Comparison of ENCODE assay signal across 8 cellular contexts in the genomic region with DNA sequence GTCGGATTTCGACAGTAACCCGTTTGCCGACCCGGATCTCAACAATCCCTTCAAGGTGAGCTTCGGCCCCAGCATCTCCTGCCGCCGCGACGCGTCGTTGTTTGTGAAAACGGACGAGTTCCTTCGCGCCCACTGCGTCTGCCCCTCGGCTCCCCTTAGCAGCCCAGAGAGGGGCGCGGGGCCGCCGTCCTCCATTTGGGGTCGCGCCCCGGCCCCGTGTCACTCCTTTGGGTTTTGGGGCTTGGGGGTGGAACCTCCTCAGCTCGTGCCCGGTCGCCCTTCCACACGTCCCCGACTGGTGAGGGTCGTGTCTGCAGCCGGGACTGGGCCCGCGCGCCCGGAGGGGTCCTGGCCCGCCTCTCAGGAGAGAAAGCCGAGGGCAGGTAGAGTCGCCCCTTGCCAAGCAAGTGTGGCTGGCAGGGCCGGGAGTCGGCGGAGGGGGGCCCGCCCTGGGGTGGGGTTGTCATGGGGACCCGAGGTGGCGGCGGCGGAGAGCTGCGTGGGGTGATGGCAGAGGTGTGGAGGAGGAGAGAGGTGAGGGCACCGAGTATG. TPM values are rescaled to one million over a fixed set of nuclear protein-coding genes. Genes with fewer than 3 reads are reported as not detected.
DNase-seq lines count a peak whose midpoint lies in the region; ATAC-seq and TF ChIP-seq lines count a peak whose summit lies in the region.

No MANE protein-coding gene starts in this region.

- no peak overlapping the region for H3K27ac ChIP-seq in ectodermal cell (ENCODE audit: insufficient read depth, low read depth, low read length, poor library complexity, severe bottlenecking)

- no peaks in the 10 kb centered on the region for H3K27me3 Mint-ChIP-seq in Calu3 (ENCODE audit: unreplicated experiment)
- H3K27me3 Mint-ChIP-seq in activated CD4-positive, alpha-beta memory T cell treated with anti-CD3 and anti-CD28 coated beads, Interleukin-2, amount 10 ng/mL, durations not matched to agents 7 days and 5 days = no peaks in the 10 kb centered on the region
- no peaks in the 10 kb centered on the region for H3K27me3 Mint-ChIP-seq in mesothelial cell of epicardium (ENCODE audit: low read depth)

- peak; percentile 46 for ATAC-seq in GM21723 (IDR thresholded peaks at IDR 0.05; ENCODE audit: unreplicated experiment)

- 0% methylated on average over 50 of the region's 50 CpGs for WGBS in ectodermal cell, 2 experiments

- H3K4me3 ChIP-seq in LNCaP clone FGC (ENCODE audit: low read depth, low read length) (peak overlapping the region; percentile 91), ectodermal cell (ENCODE audit: insufficient read depth, low read depth, low read length) (peak overlapping the region; percentile 90)

- CTCF ChIA-PET in Calu3 (lab: Charles Lee) = interaction anchor here (0.6 to 2.1 kb wide), 7 partner anchors 11 to 87 kb away, joined by 3 to 11 read pairs (median 4); a partner anchor contains a TSS
- CTCF ChIA-PET in activated CD4-positive, alpha-beta memory T cell treated with anti-CD3 and anti-CD28 coated beads, Interleukin-2, amount 10 ng/mL, durations not matched to agents 7 days and 5 days (lab: Charles Lee) = interaction anchor here (0.7 to 3.7 kb wide), 6 partner anchors 60 to 868 kb away, joined by 3 to 68 read pairs (median 4); a partner anchor contains a TSS

- TF ChIP-seq CTCF in Calu3 (IDR thresholded peaks at IDR 0.05; ENCODE audit: unreplicated experiment) (no peak), LNCaP clone FGC (IDR thresholded peaks at IDR 0.05; ENCODE audit: control insufficient read depth, extremely low read depth, insufficient read depth) (no peak), mesothelial cell of epicardium (IDR thresholded peaks at IDR 0.05; ENCODE audit: unreplicated experiment) (no peak)

- POLR2A ChIA-PET in activated CD4-positive, alpha-beta memory T cell treated with anti-CD3 and anti-CD28 coated beads, Interleukin-2, amount 10 ng/mL, durations not matched to agents 7 days and 5 days (lab: Charles Lee) = interaction anchor here (0.6 to 5.2 kb wide), 14 partner anchors 8 to 1630 kb away, joined by 3 to 170 read pairs (median 3); a partner anchor contains a TSS

- DNase-seq in Calu3 (peak; percentile 69), LNCaP clone FGC (ENCODE audit: low read depth) (no peak), mesothelial cell of epicardium (ENCODE audit: low spot score in 2 of 2, unreplicated experiment in 2 of 2) (peak in 1 of 2 experiments; percentile 62), NAMALWA (ENCODE audit: low spot score) (no peak)
- DNase-seq in activated CD4-positive, alpha-beta memory T cell treated with anti-CD3 and anti-CD28 coated beads, Interleukin-2, amount 10 ng/mL, durations not matched to agents 7 days and 5 days = peak; percentile 70
- DNase-seq in stimulated activated CD8-positive, alpha-beta memory T cell treated with anti-CD3 and anti-CD28 coated beads, Interleukin-2, amount 100 ng/mL, for 48 hours (ENCODE audit: low read depth in 2 of 2) = peak; percentile 23 to 40

- H3K36me3 ChIP-seq in ectodermal cell (ENCODE audit: control insufficient read depth, insufficient read depth, low read length) = no peaks in the 10 kb centered on the region

- H3K27ac Mint-ChIP-seq in Calu3 (ENCODE audit: unreplicated experiment) = peak overlapping the region; percentile 93
- peak overlapping the region; percentile 92 for H3K27ac Mint-ChIP-seq in activated CD4-positive, alpha-beta memory T cell treated with anti-CD3 and anti-CD28 coated beads, Interleukin-2, amount 10 ng/mL, durations not matched to agents 7 days and 5 days
- H3K27ac Mint-ChIP-seq in mesothelial cell of epicardium = peak overlapping the region; percentile 98

- H3K4me3 Mint-ChIP-seq in Calu3 (ENCODE audit: low read depth, unreplicated experiment) (peak overlapping the region; percentile 92), mesothelial cell of epicardium (peak overlapping the region; percentile 96)
- H3K4me3 Mint-ChIP-seq in activated CD4-positive, alpha-beta memory T cell treated with anti-CD3 and anti-CD28 coated beads, Interleukin-2, amount 10 ng/mL, durations not matched to agents 7 days and 5 days = peak overlapping the region; percentile 96

- H3K36me3 Mint-ChIP-seq in Calu3 (ENCODE audit: insufficient read depth, unreplicated experiment) (peaks cover 38% of the 10 kb centered on the region), mesothelial cell of epicardium (no peaks in the 10 kb centered on the region)
- H3K36me3 Mint-ChIP-seq in activated CD4-positive, alpha-beta memory T cell treated with anti-CD3 and anti-CD28 coated beads, Interleukin-2, amount 10 ng/mL, durations not matched to agents 7 days and 5 days (ENCODE audit: low read depth) = peaks cover 28% of the 10 kb centered on the region

- no peaks in the 10 kb centered on the region for H3K9me3 Mint-ChIP-seq in Calu3 (ENCODE audit: low read depth, unreplicated experiment)
- H3K9me3 Mint-ChIP-seq in activated CD4-positive, alpha-beta memory T cell treated with anti-CD3 and anti-CD28 coated beads, Interleukin-2, amount 10 ng/mL, durations not matched to agents 7 days and 5 days = no peaks in the 10 kb centered on the region
- no peaks in the 10 kb centered on the region for H3K9me3 Mint-ChIP-seq in mesothelial cell of epicardium

- peaks cover 48% of the 10 kb centered on the region for H3K4me1 Mint-ChIP-seq in Calu3 (ENCODE audit: low read depth, unreplicated experiment)
- H3K4me1 Mint-ChIP-seq in activated CD4-positive, alpha-beta memory T cell treated with anti-CD3 and anti-CD28 coated beads, Interleukin-2, amount 10 ng/mL, durations not matched to agents 7 days and 5 days = peaks cover 31% of the 10 kb centered on the region
- H3K4me1 Mint-ChIP-seq in mesothelial cell of epicardium = peaks cover 25% of the 10 kb centered on the region

- no peaks in the 10 kb centered on the region for H3K27me3 ChIP-seq in ectodermal cell (ENCODE audit: control insufficient read depth, insufficient read depth, low read length, poor library complexity, severe bottlenecking)

- intact Hi-C loops in Calu3 (cut with micrococcal nuclease; ENCODE audit: unreplicated experiment) = loop anchor here (2.0 to 5.0 kb wide), 2 partner anchors 66 to 107 kb away; a partner anchor contains a TSS

- H3K9me3 ChIP-seq in ectodermal cell (ENCODE audit: control insufficient read depth, low read length) = no peaks in the 10 kb centered on the region

- no TSS peak for BruUV-seq in Calu3 (replicated peaks; lab: Mats Ljungman, UMichigan)

- no peaks in the 10 kb centered on the region for H3K4me1 ChIP-seq in ectodermal cell (ENCODE audit: control insufficient read depth, insufficient read depth, low read length)

RNA-seq across cellular contexts. Expression of a gene that starts 0.3 kb away (rescaled TPM):
- total RNA-seq in Calu3 (2022) (59.5 and 62.2 TPM in 2 replicates), mesothelial cell of epicardium (41.2 to 45.4 TPM (median 43.7 TPM) in 3 replicates)
- 10 to 100 TPM; 22.0 to 22.3 TPM for total RNA-seq in activated CD4-positive, alpha-beta memory T cell treated with anti-CD3 and anti-CD28 coated beads, Interleukin-2, amount 10 ng/mL, durations not matched to agents 7 days and 5 days
- 44.1 TPM for polyA plus RNA-seq in ectodermal cell (2013, experiment 1 of 4)
- 45.1 TPM for polyA plus RNA-seq in ectodermal cell (2013, experiment 2 of 4)
- 35.7 TPM for polyA plus RNA-seq in ectodermal cell (2013, experiment 3 of 4)
- polyA plus RNA-seq in ectodermal cell (2013, experiment 4 of 4) = 47.3 TPM

Comparison
In these comparisons a context has a peak if more than half of its experiments do, and no peak if none do; other contexts are left out.
1. DNase-seq: peak in Calu3 (single experiment), activated CD4-positive, alpha-beta memory T cell treated with anti-CD3 and anti-CD28 coated beads, Interleukin-2, amount 10 ng/mL, durations not matched to agents 7 days and 5 days (single experiment) and stimulated activated CD8-positive, alpha-beta memory T cell treated with anti-CD3 and anti-CD28 coated beads, Interleukin-2, amount 100 ng/mL, for 48 hours (2 of 2); none in LNCaP clone FGC (single experiment) and NAMALWA (single experiment).
2. Peak in every context shown above with its lines, with median percentiles within 50 percentile points of each other: H3K27ac Mint-ChIP-seq and H3K4me3 Mint-ChIP-seq.